ENCODE assay signal across 10 cellular contexts in genomic region chr3:108132727-108133373, GRCh38. TPM values are rescaled to one million over a fixed set of nuclear protein-coding genes. Genes with fewer than 3 reads are reported as not detected.
DNase-seq lines count a peak whose midpoint lies in the region; ATAC-seq and TF ChIP-seq lines count a peak whose summit lies in the region.
"Had no signal": no experiment of that assay in that cellular context is flagged by ENCODE, and none has a peak within 500 bp of the region (broad histone marks: within the 10 kb centered on the region; RNA-seq: fewer than 3 reads in every experiment).

No MANE protein-coding gene starts in this region.

- no peak for DNase-seq in activated T-cell treated with anti-CD3 and anti-CD28 coated beads, Interleukin-2, amount 50 U/mL, for 24 hours
- DNase-seq in activated T-cell treated with anti-CD3 and anti-CD28 coated beads, Interleukin-2, amount 50 U/mL, for 1 hour, result no peak
- DNase-seq in fibroblast of mammary gland (ENCODE audit: low read depth) (peak; percentile 47), suprapubic skin (ENCODE audit: low spot score in 2 of 2) (no peak), NCI-H1436 (lab: John Stamatoyannopoulos, UW) (no peak), glutamatergic neuron (no peak)
- DNase-seq: NCI-H2029; stimulated activated CD4-positive, alpha-beta T cell treated with anti-CD3 and anti-CD28 coated beads, Interleukin-4, amount 100 ng/mL, for 24 hours had no signal

- H3K9me3 ChIP-seq in suprapubic skin, result no peaks in the 10 kb centered on the region

- H3K27me3 ChIP-seq in suprapubic skin, result no peaks in the 10 kb centered on the region

- peak; percentile 15; the same call in 2 of the 3 replicates for ATAC-seq in SK-N-SH treated with all-trans-retinoic acid at 6 μM for 48 hours
- ATAC-seq in GM18870 (IDR thresholded peaks at IDR 0.05; ENCODE audit: unreplicated experiment), result no peak

- H3K27ac Mint-ChIP-seq in activated T-cell treated with anti-CD3 and anti-CD28 coated beads, Interleukin-2, amount 50 U/mL, for 24 hours, result peak overlapping the region; percentile 96
- H3K27ac Mint-ChIP-seq in glutamatergic neuron (ENCODE audit: unreplicated experiment), result no peak overlapping the region

- H3K36me3 ChIP-seq in suprapubic skin, result no peaks in the 10 kb centered on the region

- peaks cover 98% of the 10 kb centered on the region for H3K36me3 Mint-ChIP-seq in activated T-cell treated with anti-CD3 and anti-CD28 coated beads, Interleukin-2, amount 50 U/mL, for 24 hours (ENCODE audit: low read depth)
- no peaks in the 10 kb centered on the region for H3K36me3 Mint-ChIP-seq in glutamatergic neuron (ENCODE audit: unreplicated experiment)

- H3K27ac ChIP-seq in suprapubic skin, result no peak overlapping the region

- peaks cover 95% of the 10 kb centered on the region for H3K4me1 Mint-ChIP-seq in activated T-cell treated with anti-CD3 and anti-CD28 coated beads, Interleukin-2, amount 50 U/mL, for 24 hours (ENCODE audit: low read depth)
- H3K4me1 Mint-ChIP-seq in glutamatergic neuron (ENCODE audit: low read depth, unreplicated experiment), result no peaks in the 10 kb centered on the region

- peaks cover 10% of the 10 kb centered on the region for H3K9me3 Mint-ChIP-seq in activated T-cell treated with anti-CD3 and anti-CD28 coated beads, Interleukin-2, amount 50 U/mL, for 24 hours
- no peaks in the 10 kb centered on the region for H3K9me3 Mint-ChIP-seq in glutamatergic neuron (ENCODE audit: unreplicated experiment)

- no peaks in the 10 kb centered on the region for H3K27me3 Mint-ChIP-seq in activated T-cell treated with anti-CD3 and anti-CD28 coated beads, Interleukin-2, amount 50 U/mL, for 24 hours
- no peaks in the 10 kb centered on the region for H3K27me3 Mint-ChIP-seq in glutamatergic neuron (ENCODE audit: unreplicated experiment)

- no peak for TF ChIP-seq POLR2A in suprapubic skin (IDR thresholded peaks at IDR 0.05)

- TF ChIP-seq EP300 in suprapubic skin (IDR thresholded peaks at IDR 0.05), result no peak

- H3K4me3 ChIP-seq in fibroblast of mammary gland (ENCODE audit: control insufficient read depth, low read depth, low read length), result no peak overlapping the region
- H3K4me3 ChIP-seq in suprapubic skin, result peak overlapping the region; percentile 9

- H3K4me1 ChIP-seq in suprapubic skin, result peaks cover 24% of the 10 kb centered on the region

- WGBS in suprapubic skin, result 25% methylated on average over 3 of the region's 3 CpGs

- peak overlapping the region; percentile 46 for H3K4me3 Mint-ChIP-seq in activated T-cell treated with anti-CD3 and anti-CD28 coated beads, Interleukin-2, amount 50 U/mL, for 24 hours
- H3K4me3 Mint-ChIP-seq in glutamatergic neuron (ENCODE audit: unreplicated experiment), result no peak overlapping the region

- TF ChIP-seq CTCF in fibroblast of mammary gland (conservative IDR thresholded peaks at IDR 0.05; ENCODE audit: control insufficient read depth, insufficient read depth, low read depth, low read length) (no peak), suprapubic skin (IDR thresholded peaks at IDR 0.05) (no peak), glutamatergic neuron (IDR thresholded peaks at IDR 0.05; ENCODE audit: partially characterized antibody, unreplicated experiment) (no peak)

TF ChIP-seq in SK-N-SH treated with all-trans-retinoic acid at 6 μM for 48 hours, 23 proteins besides CTCF, POLR2A, EP300 and RAD21:
- TF ChIP-seq TSHZ2 (CRISPR knock-in tag; IDR thresholded peaks at IDR 0.05) (no peak), CSRNP3 (CRISPR knock-in tag; IDR thresholded peaks at IDR 0.05) (no peak), ZFP30 (CRISPR knock-in tag; IDR thresholded peaks at IDR 0.05) (no peak), RARB (CRISPR knock-in tag; IDR thresholded peaks at IDR 0.05) (no peak), TOX (CRISPR knock-in tag; IDR thresholded peaks at IDR 0.05; ENCODE audit: borderline replicate concordance) (no peak), ARNTL (CRISPR knock-in tag; IDR thresholded peaks at IDR 0.05; ENCODE audit: borderline replicate concordance, low read depth) (no peak)

RNA-seq across cellular contexts. Expression of gene CD47, which starts 42.0 kb away (rescaled TPM):
- 10 to 100 TPM; 37.8 to 94.4 (median 41.8) TPM for total RNA-seq in suprapubic skin
- 507 TPM for total RNA-seq in glutamatergic neuron (ENCODE audit: unreplicated experiment)
